ENCODE assay signal across 16 cellular contexts in the genomic region with DNA sequence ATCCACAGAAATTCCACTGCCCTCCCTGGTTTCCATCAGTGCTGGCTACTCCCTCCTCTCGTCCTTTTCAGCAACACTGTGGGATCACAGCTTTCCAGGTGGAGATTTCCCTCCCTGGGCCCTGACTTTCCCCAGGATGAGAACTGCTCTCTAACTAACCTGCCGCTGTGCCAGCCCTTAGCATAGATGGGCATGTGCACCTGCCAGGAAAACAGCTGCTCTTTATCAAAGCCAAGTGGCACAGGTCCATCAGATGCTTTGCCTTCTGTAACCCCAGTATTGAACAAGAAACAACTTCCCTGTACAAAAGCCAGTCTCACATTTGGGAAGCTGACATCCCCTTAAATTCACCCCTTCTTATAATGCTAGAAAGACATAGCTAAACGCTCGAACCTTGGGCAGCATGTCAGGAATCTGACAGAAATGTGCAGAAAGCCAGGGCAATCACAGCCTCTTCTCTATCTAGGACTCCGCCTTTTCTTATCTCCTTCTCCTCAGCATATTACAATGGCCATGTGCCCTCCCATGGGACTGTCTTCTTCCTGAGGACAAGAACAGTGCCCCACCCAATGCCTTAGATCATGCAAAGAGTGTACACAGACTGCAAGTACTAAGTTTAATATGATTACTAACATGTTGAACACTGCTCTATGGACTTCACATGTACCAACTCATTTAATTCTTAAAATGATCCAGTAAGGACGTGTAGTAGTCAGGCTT.
DNase-seq lines count a peak whose midpoint lies in the region; ATAC-seq and TF ChIP-seq lines count a peak whose summit lies in the region.
"Had no signal": no experiment of that assay in that cellular context is flagged by ENCODE, and none has a peak within 500 bp of the region (broad histone marks: within the 10 kb centered on the region; RNA-seq: fewer than 3 reads in every experiment).

No MANE protein-coding gene starts in this region.

- H3K27me3 Mint-ChIP-seq in activated CD8-positive, alpha-beta memory T cell treated with anti-CD3 and anti-CD28 coated beads, Interleukin-2, amount 10 ng/mL, durations not matched to agents 7 days and 5 days = no peaks in the 10 kb centered on the region
- H3K27me3 Mint-ChIP-seq in natural killer cell (ENCODE audit: low read depth in 2 of 2) = no peaks in the 10 kb centered on the region

- CTCF ChIA-PET in activated CD8-positive, alpha-beta memory T cell treated with anti-CD3 and anti-CD28 coated beads, Interleukin-2, amount 10 ng/mL, durations not matched to agents 7 days and 5 days (lab: Charles Lee) = no interaction called here

- TF ChIP-seq POLR2A in gastroesophageal sphincter (IDR thresholded peaks at IDR 0.05) = no peak

- TF ChIP-seq EP300 in gastroesophageal sphincter (IDR thresholded peaks at IDR 0.05) = no peak

- peak; percentile 34 for ATAC-seq in gastroesophageal sphincter
- ATAC-seq in activated CD8-positive, alpha-beta memory T cell treated with anti-CD3 and anti-CD28 coated beads, Interleukin-2, amount 10 ng/mL, durations not matched to agents 7 days and 5 days = no peak
- ATAC-seq in natural killer cell = no peak
- ATAC-seq: CD8-positive, alpha-beta T cell; stimulated activated naive B cell treated with anti-CD40 and anti-IgM and Interleukin-4, amounts not matched to agents 10 μg/mL and 1 μg/mL and 100 μg/mL, for 72 hours had no signal

- H3K4me3 ChIP-seq in gastroesophageal sphincter (no peak overlapping the region), rectal smooth muscle tissue (ENCODE audit: low read length) (no peak overlapping the region)
- H3K4me3 ChIP-seq: gastrocnemius medialis, HAP-1 had no signal

- H3K27me3 ChIP-seq in gastroesophageal sphincter (no peaks in the 10 kb centered on the region), rectal smooth muscle tissue (ENCODE audit: control insufficient read depth, insufficient read depth, low read length) (no peaks in the 10 kb centered on the region)
- H3K27me3 ChIP-seq: gastrocnemius medialis had no signal

- H3K4me1 ChIP-seq in gastroesophageal sphincter = peaks cover 0 to 13% (median 3%) of the 10 kb centered on the region in 3 donors
- H3K4me1 ChIP-seq in rectal smooth muscle tissue (ENCODE audit: control insufficient read depth, insufficient read depth, low read length) = peaks cover 19% of the 10 kb centered on the region
- H3K4me1 ChIP-seq: HAP-1 had no signal

- 23 to 62% methylated on average over 3 to 6 of the region's 6 CpGs for WGBS in gastroesophageal sphincter (ENCODE audit: low coverage in 1 of 2), 2 donors

- H3K27ac ChIP-seq in gastroesophageal sphincter = no peak overlapping the region
- H3K27ac ChIP-seq in rectal smooth muscle tissue (ENCODE audit: low read depth, low read length) = peak overlapping the region; percentile 21
- H3K27ac ChIP-seq: gastrocnemius medialis had no signal

- H3K36me3 Mint-ChIP-seq in activated CD8-positive, alpha-beta memory T cell treated with anti-CD3 and anti-CD28 coated beads, Interleukin-2, amount 10 ng/mL, durations not matched to agents 7 days and 5 days = peaks cover 2% of the 10 kb centered on the region
- H3K36me3 Mint-ChIP-seq in natural killer cell = no peaks in the 10 kb centered on the region
- H3K36me3 Mint-ChIP-seq: CD8-positive, alpha-beta T cell had no signal

- DNase-seq in NCI-H1092 (lab: John Stamatoyannopoulos, UW) (peak; percentile 45), NCI-H2107 treated with DMSO at 0.1 percent for 48 hours (lab: John Stamatoyannopoulos, UW; ENCODE audit: unreplicated experiment) (peak; percentile 77), natural killer cell (no peak), NCI-H2227 treated with DMSO at 0.1 percent for 48 hours (lab: John Stamatoyannopoulos, UW) (no peak)
- DNase-seq in activated CD8-positive, alpha-beta memory T cell treated with anti-CD3 and anti-CD28 coated beads, Interleukin-2, amount 10 ng/mL, durations not matched to agents 7 days and 5 days = no peak
- DNase-seq: activated gamma-delta T cell; CD8-positive, alpha-beta T cell; endodermal cell; NCI-H526 treated with DMSO at 0.1 percent for 48 hours; SIG-M5; stimulated activated CD4-positive, alpha-beta T cell treated with anti-CD3 and anti-CD28 coated beads, Interleukin-4, amount 100 ng/mL, for 24 hours; stimulated activated naive B cell treated with anti-CD40 and anti-IgM and Interleukin-4, amounts not matched to agents 10 μg/mL and 1 μg/mL and 100 μg/mL, for 72 hours had no signal

- H3K27ac Mint-ChIP-seq in activated CD8-positive, alpha-beta memory T cell treated with anti-CD3 and anti-CD28 coated beads, Interleukin-2, amount 10 ng/mL, durations not matched to agents 7 days and 5 days = no peak overlapping the region
- H3K27ac Mint-ChIP-seq in natural killer cell = peak overlapping the region in 1 of 2 donors; percentile 31
- H3K27ac Mint-ChIP-seq: CD8-positive, alpha-beta T cell; endodermal cell; stimulated activated naive B cell treated with anti-CD40 and anti-IgM and Interleukin-4, amounts not matched to agents 10 μg/mL and 1 μg/mL and 100 μg/mL, for 72 hours had no signal

- intact Hi-C loops in natural killer cell (cut with micrococcal nuclease) = no loop called here

- TF ChIP-seq CTCF in gastroesophageal sphincter (IDR thresholded peaks at IDR 0.05) (no peak), natural killer cell (IDR thresholded peaks at IDR 0.05) (no peak)

- no peak overlapping the region for H3K4me3 Mint-ChIP-seq in activated CD8-positive, alpha-beta memory T cell treated with anti-CD3 and anti-CD28 coated beads, Interleukin-2, amount 10 ng/mL, durations not matched to agents 7 days and 5 days
- H3K4me3 Mint-ChIP-seq in natural killer cell = no peak overlapping the region
- H3K4me3 Mint-ChIP-seq: CD8-positive, alpha-beta T cell; endodermal cell; stimulated activated naive B cell treated with anti-CD40 and anti-IgM and Interleukin-4, amounts not matched to agents 10 μg/mL and 1 μg/mL and 100 μg/mL, for 72 hours had no signal

- no peaks in the 10 kb centered on the region for H3K36me3 ChIP-seq in gastroesophageal sphincter
- H3K36me3 ChIP-seq in rectal smooth muscle tissue (ENCODE audit: control insufficient read depth, insufficient read depth, low read length) = no peaks in the 10 kb centered on the region
- H3K36me3 ChIP-seq: gastrocnemius medialis, HAP-1 had no signal

- no peaks in the 10 kb centered on the region for H3K9me3 Mint-ChIP-seq in activated CD8-positive, alpha-beta memory T cell treated with anti-CD3 and anti-CD28 coated beads, Interleukin-2, amount 10 ng/mL, durations not matched to agents 7 days and 5 days (ENCODE audit: low read depth)
- no peaks in the 10 kb centered on the region for H3K9me3 Mint-ChIP-seq in natural killer cell
- H3K9me3 Mint-ChIP-seq: CD8-positive, alpha-beta T cell; endodermal cell had no signal

- peaks cover 22% of the 10 kb centered on the region for H3K4me1 Mint-ChIP-seq in activated CD8-positive, alpha-beta memory T cell treated with anti-CD3 and anti-CD28 coated beads, Interleukin-2, amount 10 ng/mL, durations not matched to agents 7 days and 5 days
- H3K4me1 Mint-ChIP-seq in natural killer cell = peaks cover 26 to 53% of the 10 kb centered on the region in 2 donors
- H3K4me1 Mint-ChIP-seq: endodermal cell had no signal

- H3K9ac ChIP-seq in rectal smooth muscle tissue (ENCODE audit: low read length) = no peak overlapping the region

- H3K9me3 ChIP-seq in gastroesophageal sphincter = no peaks in the 10 kb centered on the region
- H3K9me3 ChIP-seq: gastrocnemius medialis, HAP-1 had no signal

Comparison
In these comparisons a context has a peak if more than half of its experiments do, and no peak if none do; other contexts are left out.
1. DNase-seq: peak in NCI-H1092 (single experiment) and NCI-H2107 treated with DMSO at 0.1 percent for 48 hours (single experiment); none in activated CD8-positive, alpha-beta memory T cell treated with anti-CD3 and anti-CD28 coated beads, Interleukin-2, amount 10 ng/mL, durations not matched to agents 7 days and 5 days (single experiment), natural killer cell (single experiment) and NCI-H2227 treated with DMSO at 0.1 percent for 48 hours (single experiment).